1 cellular context compared by ENCODE assay signal in the genomic region with DNA sequence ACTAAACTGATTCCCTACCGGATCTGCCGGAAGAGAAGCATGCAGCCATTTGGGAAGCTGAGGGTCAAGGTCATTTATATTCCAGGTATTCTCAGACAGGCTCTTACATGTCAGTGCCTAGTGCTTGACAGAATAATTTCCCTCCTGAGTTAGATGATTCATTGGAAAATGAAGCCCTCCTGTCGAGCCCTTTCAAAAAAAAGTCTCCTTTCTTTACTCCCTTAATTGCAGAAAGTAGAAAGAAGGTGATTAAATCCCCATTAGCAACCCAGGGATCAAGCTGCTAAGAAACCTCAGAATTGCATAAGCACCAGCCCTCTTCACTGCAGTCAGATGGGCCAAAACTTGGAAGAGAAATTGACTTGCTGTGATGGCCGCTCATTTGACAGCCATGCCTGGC.
TF ChIP-seq lines count a peak whose summit lies in the region.

No MANE protein-coding gene starts in this region.

TF ChIP-seq in GM23338, 12 proteins besides CTCF, POLR2A, EP300 and RAD21 (continued from another document):
- TF ChIP-seq, protein P1, sequence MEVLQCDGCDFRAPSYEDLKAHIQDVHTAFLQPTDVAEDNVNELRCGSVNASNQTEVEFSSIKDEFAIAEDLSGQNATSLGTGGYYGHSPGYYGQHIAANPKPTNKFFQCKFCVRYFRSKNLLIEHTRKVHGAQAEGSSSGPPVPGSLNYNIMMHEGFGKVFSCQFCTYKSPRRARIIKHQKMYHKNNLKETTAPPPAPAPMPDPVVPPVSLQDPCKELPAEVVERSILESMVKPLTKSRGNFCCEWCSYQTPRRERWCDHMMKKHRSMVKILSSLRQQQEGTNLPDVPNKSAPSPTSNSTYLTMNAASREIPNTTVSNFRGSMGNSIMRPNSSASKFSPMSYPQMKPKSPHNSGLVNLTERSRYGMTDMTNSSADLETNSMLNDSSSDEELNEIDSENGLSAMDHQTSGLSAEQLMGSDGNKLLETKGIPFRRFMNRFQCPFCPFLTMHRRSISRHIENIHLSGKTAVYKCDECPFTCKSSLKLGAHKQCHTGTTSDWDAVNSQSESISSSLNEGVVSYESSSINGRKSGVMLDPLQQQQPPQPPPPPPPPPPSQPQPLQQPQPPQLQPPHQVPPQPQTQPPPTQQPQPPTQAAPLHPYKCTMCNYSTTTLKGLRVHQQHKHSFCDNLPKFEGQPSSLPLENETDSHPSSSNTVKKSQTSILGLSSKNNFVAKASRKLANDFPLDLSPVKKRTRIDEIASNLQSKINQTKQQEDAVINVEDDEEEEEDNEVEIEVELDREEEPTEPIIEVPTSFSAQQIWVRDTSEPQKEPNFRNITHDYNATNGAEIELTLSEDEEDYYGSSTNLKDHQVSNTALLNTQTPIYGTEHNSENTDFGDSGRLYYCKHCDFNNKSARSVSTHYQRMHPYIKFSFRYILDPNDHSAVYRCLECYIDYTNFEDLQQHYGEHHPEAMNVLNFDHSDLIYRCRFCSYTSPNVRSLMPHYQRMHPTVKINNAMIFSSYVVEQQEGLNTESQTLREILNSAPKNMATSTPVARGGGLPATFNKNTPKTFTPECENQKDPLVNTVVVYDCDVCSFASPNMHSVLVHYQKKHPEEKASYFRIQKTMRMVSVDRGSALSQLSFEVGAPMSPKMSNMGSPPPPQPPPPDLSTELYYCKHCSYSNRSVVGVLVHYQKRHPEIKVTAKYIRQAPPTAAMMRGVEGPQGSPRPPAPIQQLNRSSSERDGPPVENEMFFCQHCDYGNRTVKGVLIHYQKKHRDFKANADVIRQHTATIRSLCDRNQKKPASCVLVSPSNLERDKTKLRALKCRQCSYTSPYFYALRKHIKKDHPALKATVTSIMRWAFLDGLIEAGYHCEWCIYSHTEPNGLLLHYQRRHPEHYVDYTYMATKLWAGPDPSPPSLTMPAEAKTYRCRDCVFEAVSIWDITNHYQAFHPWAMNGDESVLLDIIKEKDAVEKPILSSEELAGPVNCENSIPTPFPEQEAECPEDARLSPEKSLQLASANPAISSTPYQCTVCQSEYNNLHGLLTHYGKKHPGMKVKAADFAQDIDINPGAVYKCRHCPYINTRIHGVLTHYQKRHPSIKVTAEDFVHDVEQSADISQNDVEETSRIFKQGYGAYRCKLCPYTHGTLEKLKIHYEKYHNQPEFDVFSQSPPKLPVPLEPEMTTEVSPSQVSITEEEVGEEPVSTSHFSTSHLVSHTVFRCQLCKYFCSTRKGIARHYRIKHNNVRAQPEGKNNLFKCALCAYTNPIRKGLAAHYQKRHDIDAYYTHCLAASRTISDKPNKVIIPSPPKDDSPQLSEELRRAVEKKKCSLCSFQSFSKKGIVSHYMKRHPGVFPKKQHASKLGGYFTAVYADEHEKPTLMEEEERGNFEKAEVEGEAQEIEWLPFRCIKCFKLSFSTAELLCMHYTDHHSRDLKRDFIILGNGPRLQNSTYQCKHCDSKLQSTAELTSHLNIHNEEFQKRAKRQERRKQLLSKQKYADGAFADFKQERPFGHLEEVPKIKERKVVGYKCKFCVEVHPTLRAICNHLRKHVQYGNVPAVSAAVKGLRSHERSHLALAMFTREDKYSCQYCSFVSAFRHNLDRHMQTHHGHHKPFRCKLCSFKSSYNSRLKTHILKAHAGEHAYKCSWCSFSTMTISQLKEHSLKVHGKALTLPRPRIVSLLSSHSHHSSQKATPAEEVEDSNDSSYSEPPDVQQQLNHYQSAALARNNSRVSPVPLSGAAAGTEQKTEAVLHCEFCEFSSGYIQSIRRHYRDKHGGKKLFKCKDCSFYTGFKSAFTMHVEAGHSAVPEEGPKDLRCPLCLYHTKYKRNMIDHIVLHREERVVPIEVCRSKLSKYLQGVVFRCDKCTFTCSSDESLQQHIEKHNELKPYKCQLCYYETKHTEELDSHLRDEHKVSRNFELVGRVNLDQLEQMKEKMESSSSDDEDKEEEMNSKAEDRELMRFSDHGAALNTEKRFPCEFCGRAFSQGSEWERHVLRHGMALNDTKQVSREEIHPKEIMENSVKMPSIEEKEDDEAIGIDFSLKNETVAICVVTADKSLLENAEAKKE (CRISPR knock-in tag; IDR thresholded peaks at IDR 0.05), result no peak
- TF ChIP-seq NANOG (IDR thresholded peaks at IDR 0.05; ENCODE audit: borderline replicate concordance), result no peak
